In genomic region chr1:93553886-93554490, GRCh38 we compare ENCODE assay signal across 8 cellular contexts.
DNase-seq lines count a peak whose midpoint lies in the region; ATAC-seq, FAIRE-seq and TF ChIP-seq lines count a peak whose summit lies in the region.
"Not testable (repeated sequence)": the region's sequence is repeated elsewhere in the genome, so short reads cannot be mapped to it uniquely, and the experiment has no call there.

No MANE protein-coding gene starts in this region.

- DNase-seq in HAP-1 (ENCODE audit: low spot score in 2 of 2) (peak; percentile 56 to 75), NCI-H2196 (lab: John Stamatoyannopoulos, UW; ENCODE audit: unreplicated experiment) (peak; percentile 52), myocyte (ENCODE audit: low read depth) (peak; percentile 61), small intestine (peak; percentile 96)
- DNase-seq in K562 (ENCODE audit: extremely low read depth in 1 of 4, low spot score in 3 of 4); esophagus muscularis mucosa (ENCODE audit: extremely low spot score); right cardiac atrium: not testable (repeated sequence)

- not testable (repeated sequence) for H3K36me3 ChIP-seq in HAP-1 (replicated peaks); K562 (ENCODE audit: control insufficient read depth, insufficient read depth, low read length); small intestine (ENCODE audit: control insufficient read depth in 2 of 2, insufficient read depth in 2 of 2, low read length in 2 of 2)
- peaks cover 0 to 24% (median 5%) of the 10 kb centered on the region in 4 donors for H3K36me3 ChIP-seq in esophagus muscularis mucosa

- TF ChIP-seq CTCF in 22Rv1 (IDR thresholded peaks at IDR 0.05); K562 (IDR thresholded peaks at IDR 0.05 in 2 of 3, conservative IDR thresholded peaks at IDR 0.05 in 1 of 3; ENCODE audit: insufficient read depth in 2 of 3, low read depth in 1 of 3, low read length in 3 of 3); esophagus muscularis mucosa (IDR thresholded peaks at IDR 0.05): not testable (repeated sequence)

- not testable (repeated sequence) for H3K9me1 ChIP-seq in K562 (ENCODE audit: control insufficient read depth, insufficient read depth, low read length)

- H3K27me3 ChIP-seq in HAP-1 (ENCODE audit: low read depth); K562 (ENCODE audit: control insufficient read depth in 2 of 2, insufficient read depth in 2 of 2, low read length in 2 of 2); esophagus muscularis mucosa; right cardiac atrium (ENCODE audit: control insufficient read depth, insufficient read depth); small intestine (ENCODE audit: control insufficient read depth in 2 of 2, insufficient read depth in 2 of 2, low read length in 2 of 2): not testable (repeated sequence)

- FAIRE-seq in K562 (lab: Jason Lieb, UNC), result peak; percentile 65
- peak; percentile 96 for FAIRE-seq in small intestine (lab: Jason Lieb, UNC)

- 45% methylated on average over 4 of the region's 4 CpGs for WGBS in K562 (ENCODE audit: insufficient coverage, low coverage, missing lambda C conversion rate)
- 38% methylated on average over 4 of the region's 4 CpGs for WGBS in esophagus muscularis mucosa
- 34% methylated on average over 4 of the region's 4 CpGs for WGBS in right cardiac atrium
- 13 to 39% (median 25%) methylated on average over 4 of the region's 4 CpGs for WGBS in small intestine, 3 donors

- not testable (repeated sequence) for TF ChIP-seq EP300 in K562 (IDR thresholded peaks at IDR 0.05; ENCODE audit: low read length)
- peak; percentile 37 for TF ChIP-seq EP300 in esophagus muscularis mucosa (IDR thresholded peaks at IDR 0.05)

- H3K9me3 ChIP-seq in HAP-1; K562 (replicated peaks; ENCODE audit: control insufficient read depth, insufficient read depth, low read depth, low read length); esophagus muscularis mucosa; right cardiac atrium (ENCODE audit: control insufficient read depth, low read length); small intestine (ENCODE audit: control insufficient read depth, low read depth): not testable (repeated sequence)

- not testable (repeated sequence) for H3K4me2 ChIP-seq in K562 (ENCODE audit: insufficient read depth, low read length)

- H3K27ac ChIP-seq in 22Rv1 (peak overlapping the region; percentile 80), esophagus muscularis mucosa (replicated peaks in 1 of 4) (peak overlapping the region; percentile 48 to 75 (median 50))
- H3K27ac ChIP-seq in K562 (ENCODE audit: extremely low read depth, low read depth, low read length); right cardiac atrium (ENCODE audit: low read length); small intestine (ENCODE audit: low read depth in 1 of 2, low read length in 1 of 2): not testable (repeated sequence)

- TF ChIP-seq POLR2A in K562 (conservative IDR thresholded peaks at IDR 0.05); esophagus muscularis mucosa (IDR thresholded peaks at IDR 0.05; ENCODE audit: low read depth): not testable (repeated sequence)

- POLR2A ChIA-PET in K562 (lab: Yijun Ruan, JAX), result not testable (repeated sequence)

- CTCF ChIA-PET in K562 (lab: Yijun Ruan, JAX; ENCODE audit: low intra/inter-chr PET ratio), result not testable (repeated sequence)

- in situ Hi-C loops in HAP-1 (cut with MboI; ENCODE audit: low sequenced_read_pairs); K562 (cut with MboI): not testable (repeated sequence)

- intact Hi-C loops in K562 (cut with micrococcal nuclease); esophagus muscularis mucosa (cut with DNase I); right cardiac atrium (cut with DNase I): not testable (repeated sequence)

- not testable (repeated sequence) for TF ChIP-seq RAD21 in K562 (CRISPR knock-in tag; conservative IDR thresholded peaks at IDR 0.05 in 1 of 2, IDR thresholded peaks at IDR 0.05 in 1 of 2)

- H3K9ac ChIP-seq in K562 (ENCODE audit: insufficient read depth in 1 of 2, low read depth in 2 of 2, low read length in 2 of 2), result not testable (repeated sequence)

- not testable (repeated sequence) for H3K79me2 ChIP-seq in K562 (ENCODE audit: control insufficient read depth, insufficient read depth, low read length)

- H2AFZ ChIP-seq in K562 (ENCODE audit: low read depth, low read length), result not testable (repeated sequence)

- not testable (repeated sequence) for BruUV-seq in K562 (replicated peaks; lab: Mats Ljungman, UMichigan)

- ATAC-seq in K562, result not testable (repeated sequence)
- peak; percentile 67 to 81 for ATAC-seq in right cardiac atrium

- H3K4me1 ChIP-seq in HAP-1, result peaks cover 27% of the 10 kb centered on the region
- H3K4me1 ChIP-seq in K562 (replicated peaks in 1 of 2; ENCODE audit: control insufficient read depth in 2 of 2, insufficient read depth in 2 of 2, low read length in 2 of 2), result peaks cover 0 to 17% of the 10 kb centered on the region in 2 experiments; a peak in 4 of 5 replicates
- peaks cover 32 to 45% (median 38%) of the 10 kb centered on the region in 4 donors for H3K4me1 ChIP-seq in esophagus muscularis mucosa
- H3K4me1 ChIP-seq in right cardiac atrium (ENCODE audit: control insufficient read depth, insufficient read depth, low read length); small intestine (ENCODE audit: control insufficient read depth in 2 of 2, insufficient read depth in 1 of 2, low read depth in 1 of 2, low read length in 1 of 2): not testable (repeated sequence)

- H4K20me1 ChIP-seq in K562 (replicated peaks; ENCODE audit: control insufficient read depth, insufficient read depth, low read length), result not testable (repeated sequence)

- H3K4me3 ChIP-seq in HAP-1; K562; esophagus muscularis mucosa; right cardiac atrium (ENCODE audit: low read length); small intestine (ENCODE audit: low read depth in 1 of 2, low read length in 2 of 2): not testable (repeated sequence)
